Comparison of ENCODE assay signal across 8 cellular contexts in genomic region chr15:74134387-74135027, GRCh38.
DNase-seq lines count a peak whose midpoint lies in the region; ATAC-seq lines count a peak whose summit lies in the region.

No MANE protein-coding gene starts in this region.

- peak overlapping the region; percentile 62 for H3K27ac Mint-ChIP-seq in T-helper 2 cell treated with Interferon-gamma antibody and Interleukin-4, amounts not matched to agents 5 μg/mL and 100 μg/mL, for 36 hours
- H3K27ac Mint-ChIP-seq in stimulated activated naive CD8-positive, alpha-beta T cell treated with anti-CD3 and anti-CD28 coated beads, Interleukin-15, amount 100 ng/mL, for 72 hours, result no peak overlapping the region

- H3K9ac ChIP-seq in iPS-18a (ENCODE audit: low read length), result no peak overlapping the region

- peaks cover 2% of the 10 kb centered on the region for H3K36me3 Mint-ChIP-seq in T-helper 2 cell treated with Interferon-gamma antibody and Interleukin-4, amounts not matched to agents 5 μg/mL and 100 μg/mL, for 36 hours (ENCODE audit: low read depth)

- peak overlapping the region; percentile 42 for H3K4me3 ChIP-seq in iPS-18a (ENCODE audit: low read length)

- H3K27me3 ChIP-seq in iPS-18a (ENCODE audit: control insufficient read depth, insufficient read depth, low read length), result peaks cover 98% of the 10 kb centered on the region

- no peak overlapping the region for H3K27ac ChIP-seq in iPS-18a (ENCODE audit: low read length)

- no peak overlapping the region for H3K4me3 Mint-ChIP-seq in T-helper 2 cell treated with Interferon-gamma antibody and Interleukin-4, amounts not matched to agents 5 μg/mL and 100 μg/mL, for 36 hours
- peak overlapping the region; percentile 51 for H3K4me3 Mint-ChIP-seq in stimulated activated naive CD8-positive, alpha-beta T cell treated with anti-CD3 and anti-CD28 coated beads, Interleukin-15, amount 100 ng/mL, for 72 hours

- no peaks in the 10 kb centered on the region for H3K36me3 ChIP-seq in iPS-18a (ENCODE audit: control insufficient read depth, low read depth, low read length)

- ATAC-seq in stimulated activated naive CD8-positive, alpha-beta T cell treated with anti-CD3 and anti-CD28 coated beads, Interleukin-15, amount 100 ng/mL, for 72 hours, result no peak

- peaks cover 83% of the 10 kb centered on the region for H3K27me3 Mint-ChIP-seq in T-helper 2 cell treated with Interferon-gamma antibody and Interleukin-4, amounts not matched to agents 5 μg/mL and 100 μg/mL, for 36 hours (ENCODE audit: low read depth)
- peaks cover 100% of the 10 kb centered on the region for H3K27me3 Mint-ChIP-seq in stimulated activated naive CD8-positive, alpha-beta T cell treated with anti-CD3 and anti-CD28 coated beads, Interleukin-15, amount 100 ng/mL, for 72 hours

- H3K9me3 Mint-ChIP-seq in T-helper 2 cell treated with Interferon-gamma antibody and Interleukin-4, amounts not matched to agents 5 μg/mL and 100 μg/mL, for 36 hours, result no peaks in the 10 kb centered on the region
- no peaks in the 10 kb centered on the region for H3K9me3 Mint-ChIP-seq in stimulated activated naive CD8-positive, alpha-beta T cell treated with anti-CD3 and anti-CD28 coated beads, Interleukin-15, amount 100 ng/mL, for 72 hours

- peaks cover 11% of the 10 kb centered on the region for H3K4me1 Mint-ChIP-seq in T-helper 2 cell treated with Interferon-gamma antibody and Interleukin-4, amounts not matched to agents 5 μg/mL and 100 μg/mL, for 36 hours (ENCODE audit: low read depth)
- peaks cover 69% of the 10 kb centered on the region for H3K4me1 Mint-ChIP-seq in stimulated activated naive CD8-positive, alpha-beta T cell treated with anti-CD3 and anti-CD28 coated beads, Interleukin-15, amount 100 ng/mL, for 72 hours

- peaks cover 44% of the 10 kb centered on the region for H3K4me1 ChIP-seq in iPS-18a (ENCODE audit: control insufficient read depth, low read depth, low read length)

- DNase-seq in T-helper 2 cell treated with Interferon-gamma antibody and Interleukin-4, amounts not matched to agents 5 μg/mL and 100 μg/mL, for 36 hours (ENCODE audit: low spot score), result peak; percentile 24
- DNase-seq in T-helper 2 cell, result no peak
- DNase-seq in activated CD8-positive, alpha-beta memory T cell treated with anti-CD3 and anti-CD28 coated beads, Interleukin-2, amount 50 U/mL, for 48 hours, result peak; percentile 67
- DNase-seq in stimulated activated naive CD8-positive, alpha-beta T cell treated with anti-CD3 and anti-CD28 coated beads, Interleukin-15, amount 100 ng/mL, for 72 hours, result peak in 1 of 2 donors; percentile 46
- no peak for DNase-seq in cerebellar nuclear complex (lab: John Stamatoyannopoulos, UW)
- DNase-seq in NCI-H2081 (lab: John Stamatoyannopoulos, UW), result no peak
- no peak for DNase-seq in inferior parietal cortex (ENCODE audit: extremely low spot score)

- H3K9me3 ChIP-seq in iPS-18a (ENCODE audit: control insufficient read depth, low read depth, low read length), result peaks cover 5% of the 10 kb centered on the region

Comparison
In these comparisons a context has a peak if more than half of its experiments do, and no peak if none do; other contexts are left out.
1. DNase-seq: peak in T-helper 2 cell treated with Interferon-gamma antibody and Interleukin-4, amounts not matched to agents 5 μg/mL and 100 μg/mL, for 36 hours (single experiment) and activated CD8-positive, alpha-beta memory T cell treated with anti-CD3 and anti-CD28 coated beads, Interleukin-2, amount 50 U/mL, for 48 hours (single experiment); none in T-helper 2 cell (0 of 5), cerebellar nuclear complex (0 of 2), NCI-H2081 (0 of 2) and inferior parietal cortex (single experiment).